8 cellular contexts compared by ENCODE assay signal in genomic region chr6:155026366-155027045, GRCh38.
A peak's percentile ranks its signal among the peaks of the same experiment; 100 is the strongest.
DNase-seq lines count a peak whose midpoint lies in the region; ATAC-seq and TF ChIP-seq lines count a peak whose summit lies in the region.
"Had no signal": no experiment of that assay in that cellular context is flagged by ENCODE, and none has a peak within 500 bp of the region (broad histone marks: within the 10 kb centered on the region; RNA-seq: fewer than 3 reads in every experiment).

No MANE protein-coding gene starts in this region.

- ATAC-seq in HG03432 (IDR thresholded peaks at IDR 0.05; ENCODE audit: unreplicated experiment) (no peak), GM21367 (IDR thresholded peaks at IDR 0.05; ENCODE audit: unreplicated experiment) (no peak)

- no peak for TF ChIP-seq CTCF in retinal pigment epithelial cell (conservative IDR thresholded peaks at IDR 0.05; ENCODE audit: low read depth, low read length)

- no peak overlapping the region for H3K27ac ChIP-seq in epithelial cell of prostate

- DNase-seq in GM04504 (ENCODE audit: low read depth): peak; percentile 67
- peak; percentile 19 for DNase-seq in NCI-H69 (lab: John Stamatoyannopoulos, UW)
- DNase-seq in epithelial cell of prostate (ENCODE audit: low read depth, low spot score): peak; percentile 37
- peak; percentile 68 for DNase-seq in retinal pigment epithelial cell (ENCODE audit: low read depth)
- DNase-seq in KBM-7: no peak
- DNase-seq: activated naive CD4-positive, alpha-beta T cell treated with Interleukin-2 at 50 U/mL for 16 hours had no signal

- H3K4me3 ChIP-seq in retinal pigment epithelial cell (ENCODE audit: low read length): no peak overlapping the region

- in situ Hi-C loops in KBM-7 (cut with MboI; ENCODE audit: low pct_unique_long_range_greater_than_20kb, low sequenced_read_pairs): no loop called here
